8 cellular contexts compared by ENCODE assay signal in the genomic region with DNA sequence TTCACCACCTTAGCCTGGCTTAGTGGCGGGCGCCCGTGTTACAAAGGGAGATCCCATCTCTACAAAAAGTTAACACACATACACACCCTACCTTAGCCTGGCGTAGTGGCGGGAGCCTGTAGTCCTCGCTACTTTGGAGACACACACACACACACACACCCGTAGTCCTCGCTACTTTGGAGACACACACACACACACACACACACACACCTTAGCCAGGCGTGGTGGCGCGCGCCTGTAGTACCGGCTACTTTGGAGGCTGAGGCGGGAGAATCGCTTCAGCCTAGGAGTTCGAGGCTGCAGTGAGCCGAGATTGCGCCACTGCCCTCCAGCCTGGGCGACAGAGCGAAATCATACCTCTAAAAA. TPM values are rescaled to one million over a fixed set of nuclear protein-coding genes. Genes with fewer than 3 reads are reported as not detected.
A peak's percentile ranks its signal among the peaks of the same experiment; 100 is the strongest.
DNase-seq lines count a peak whose midpoint lies in the region; ATAC-seq and TF ChIP-seq lines count a peak whose summit lies in the region.

No MANE protein-coding gene starts in this region.

- CTCF ChIA-PET in WTC11 (lab: Charles Lee) = no interaction called here

- H3K4me3 ChIP-seq in neuron (ENCODE audit: low read length) = peak overlapping the region; percentile 72

- H3K27me3 Mint-ChIP-seq in WTC11 (ENCODE audit: low read depth) = peaks cover 4% of the 10 kb centered on the region; the same call in 1 of the 2 replicates

- DNase-seq in WTC11 (ENCODE audit: low spot score) (peak; percentile 29), erythroblast (lab: John Stamatoyannopoulos, UW) (peak; percentile 64 to 73), iPS-NIHi7 (ENCODE audit: extremely low spot score) (no peak), hypothalamus (lab: John Stamatoyannopoulos, UW) (no peak)
- DNase-seq in activated CD4-positive, CD25-positive, alpha-beta regulatory T cell treated with anti-CD3 and anti-CD28 coated beads, Interleukin-2, amount 50 U/mL, for 72 hours = no peak

- H2AFZ ChIP-seq in neuron (ENCODE audit: low read depth, low read length) = peak overlapping the region; percentile 43

- H3K4me1 Mint-ChIP-seq in WTC11 = peaks cover 31% of the 10 kb centered on the region

- H3K4me3 Mint-ChIP-seq in WTC11 = peak overlapping the region; percentile 88

- H3K9me3 Mint-ChIP-seq in WTC11 = peaks cover 9% of the 10 kb centered on the region

- peaks cover 5% of the 10 kb centered on the region for H3K36me3 ChIP-seq in neuron (ENCODE audit: insufficient read depth, low read length)

- peaks cover 31% of the 10 kb centered on the region for H3K4me1 ChIP-seq in neuron (ENCODE audit: insufficient read depth, low read length)

- H3K27ac Mint-ChIP-seq in WTC11 = peak overlapping the region; percentile 78; the same call in 1 of the 2 replicates

- TF ChIP-seq CTCF in WTC11 (IDR thresholded peaks at IDR 0.05) = no peak

- POLR2A ChIA-PET in WTC11 (lab: Charles Lee) = interaction anchor here (0.6 kb wide), 1 partner anchor 1524 kb away, joined by 3 read pairs; no protein-coding TSS in a partner anchor

- TF ChIP-seq POLR2A in erythroblast (IDR thresholded peaks at IDR 0.05; ENCODE audit: low read length) = no peak

- peak; percentile 13 for ATAC-seq in GM19035 (IDR thresholded peaks at IDR 0.05; ENCODE audit: unreplicated experiment)
- ATAC-seq in HG03135 (IDR thresholded peaks at IDR 0.05; ENCODE audit: unreplicated experiment) = peak; percentile 8
- ATAC-seq in WTC11 = peak; percentile 5

- peaks cover 2% of the 10 kb centered on the region for H3K9me3 ChIP-seq in neuron (ENCODE audit: low read length)

- H3K27me3 ChIP-seq in neuron (ENCODE audit: insufficient read depth, low read length) = no peaks in the 10 kb centered on the region

- peaks cover 22% of the 10 kb centered on the region for H3K36me3 Mint-ChIP-seq in WTC11

TF ChIP-seq in WTC11, 78 proteins besides CTCF, POLR2A, EP300 and RAD21:
- TF ChIP-seq FOXP1 (CRISPR knock-in tag; IDR thresholded peaks at IDR 0.05; ENCODE audit: borderline replicate concordance) (peak; percentile 10; the same call in 1 of the 2 replicates), GTF2I (CRISPR knock-in tag; conservative IDR thresholded peaks at IDR 0.05) (0 out of 2 replicates have a peak, but pooled peaks have one; percentile 71)
- TF ChIP-seq, protein P1, sequence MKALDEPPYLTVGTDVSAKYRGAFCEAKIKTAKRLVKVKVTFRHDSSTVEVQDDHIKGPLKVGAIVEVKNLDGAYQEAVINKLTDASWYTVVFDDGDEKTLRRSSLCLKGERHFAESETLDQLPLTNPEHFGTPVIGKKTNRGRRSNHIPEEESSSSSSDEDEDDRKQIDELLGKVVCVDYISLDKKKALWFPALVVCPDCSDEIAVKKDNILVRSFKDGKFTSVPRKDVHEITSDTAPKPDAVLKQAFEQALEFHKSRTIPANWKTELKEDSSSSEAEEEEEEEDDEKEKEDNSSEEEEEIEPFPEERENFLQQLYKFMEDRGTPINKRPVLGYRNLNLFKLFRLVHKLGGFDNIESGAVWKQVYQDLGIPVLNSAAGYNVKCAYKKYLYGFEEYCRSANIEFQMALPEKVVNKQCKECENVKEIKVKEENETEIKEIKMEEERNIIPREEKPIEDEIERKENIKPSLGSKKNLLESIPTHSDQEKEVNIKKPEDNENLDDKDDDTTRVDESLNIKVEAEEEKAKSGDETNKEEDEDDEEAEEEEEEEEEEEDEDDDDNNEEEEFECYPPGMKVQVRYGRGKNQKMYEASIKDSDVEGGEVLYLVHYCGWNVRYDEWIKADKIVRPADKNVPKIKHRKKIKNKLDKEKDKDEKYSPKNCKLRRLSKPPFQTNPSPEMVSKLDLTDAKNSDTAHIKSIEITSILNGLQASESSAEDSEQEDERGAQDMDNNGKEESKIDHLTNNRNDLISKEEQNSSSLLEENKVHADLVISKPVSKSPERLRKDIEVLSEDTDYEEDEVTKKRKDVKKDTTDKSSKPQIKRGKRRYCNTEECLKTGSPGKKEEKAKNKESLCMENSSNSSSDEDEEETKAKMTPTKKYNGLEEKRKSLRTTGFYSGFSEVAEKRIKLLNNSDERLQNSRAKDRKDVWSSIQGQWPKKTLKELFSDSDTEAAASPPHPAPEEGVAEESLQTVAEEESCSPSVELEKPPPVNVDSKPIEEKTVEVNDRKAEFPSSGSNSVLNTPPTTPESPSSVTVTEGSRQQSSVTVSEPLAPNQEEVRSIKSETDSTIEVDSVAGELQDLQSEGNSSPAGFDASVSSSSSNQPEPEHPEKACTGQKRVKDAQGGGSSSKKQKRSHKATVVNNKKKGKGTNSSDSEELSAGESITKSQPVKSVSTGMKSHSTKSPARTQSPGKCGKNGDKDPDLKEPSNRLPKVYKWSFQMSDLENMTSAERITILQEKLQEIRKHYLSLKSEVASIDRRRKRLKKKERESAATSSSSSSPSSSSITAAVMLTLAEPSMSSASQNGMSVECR (CRISPR knock-in tag; IDR thresholded peaks at IDR 0.05; ENCODE audit: borderline replicate concordance) = 0 out of 2 replicates have a peak, but pooled peaks have one; percentile 12
- TF ChIP-seq, protein P2, sequence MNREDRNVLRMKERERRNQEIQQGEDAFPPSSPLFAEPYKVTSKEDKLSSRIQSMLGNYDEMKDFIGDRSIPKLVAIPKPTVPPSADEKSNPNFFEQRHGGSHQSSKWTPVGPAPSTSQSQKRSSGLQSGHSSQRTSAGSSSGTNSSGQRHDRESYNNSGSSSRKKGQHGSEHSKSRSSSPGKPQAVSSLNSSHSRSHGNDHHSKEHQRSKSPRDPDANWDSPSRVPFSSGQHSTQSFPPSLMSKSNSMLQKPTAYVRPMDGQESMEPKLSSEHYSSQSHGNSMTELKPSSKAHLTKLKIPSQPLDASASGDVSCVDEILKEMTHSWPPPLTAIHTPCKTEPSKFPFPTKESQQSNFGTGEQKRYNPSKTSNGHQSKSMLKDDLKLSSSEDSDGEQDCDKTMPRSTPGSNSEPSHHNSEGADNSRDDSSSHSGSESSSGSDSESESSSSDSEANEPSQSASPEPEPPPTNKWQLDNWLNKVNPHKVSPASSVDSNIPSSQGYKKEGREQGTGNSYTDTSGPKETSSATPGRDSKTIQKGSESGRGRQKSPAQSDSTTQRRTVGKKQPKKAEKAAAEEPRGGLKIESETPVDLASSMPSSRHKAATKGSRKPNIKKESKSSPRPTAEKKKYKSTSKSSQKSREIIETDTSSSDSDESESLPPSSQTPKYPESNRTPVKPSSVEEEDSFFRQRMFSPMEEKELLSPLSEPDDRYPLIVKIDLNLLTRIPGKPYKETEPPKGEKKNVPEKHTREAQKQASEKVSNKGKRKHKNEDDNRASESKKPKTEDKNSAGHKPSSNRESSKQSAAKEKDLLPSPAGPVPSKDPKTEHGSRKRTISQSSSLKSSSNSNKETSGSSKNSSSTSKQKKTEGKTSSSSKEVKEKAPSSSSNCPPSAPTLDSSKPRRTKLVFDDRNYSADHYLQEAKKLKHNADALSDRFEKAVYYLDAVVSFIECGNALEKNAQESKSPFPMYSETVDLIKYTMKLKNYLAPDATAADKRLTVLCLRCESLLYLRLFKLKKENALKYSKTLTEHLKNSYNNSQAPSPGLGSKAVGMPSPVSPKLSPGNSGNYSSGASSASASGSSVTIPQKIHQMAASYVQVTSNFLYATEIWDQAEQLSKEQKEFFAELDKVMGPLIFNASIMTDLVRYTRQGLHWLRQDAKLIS (CRISPR knock-in tag; IDR thresholded peaks at IDR 0.05; ENCODE audit: borderline replicate concordance) = no peak

RNA-seq across cellular contexts. Expression of gene CCNY, which starts 0.6 kb away (rescaled TPM):
- total RNA-seq in WTC11 (2021) = 53.3 to 59.1 TPM (median 53.6 TPM) in 3 replicates

Comparison
In these comparisons a context has a peak if more than half of its experiments do, and no peak if none do; other contexts are left out.
1. DNase-seq: peak in WTC11 (single experiment) and erythroblast (2 of 2); none in iPS-NIHi7 (single experiment), activated CD4-positive, CD25-positive, alpha-beta regulatory T cell treated with anti-CD3 and anti-CD28 coated beads, Interleukin-2, amount 50 U/mL, for 72 hours (single experiment) and hypothalamus (0 of 51).
2. Peak in every context shown above with its lines, with median percentiles within 50 percentile points of each other: ATAC-seq.